ENCODE assay signal across 8 cellular contexts in genomic region chr19:32404939-32405430, GRCh38. TPM values are rescaled to one million over a fixed set of nuclear protein-coding genes. Genes with fewer than 3 reads are reported as not detected.
DNase-seq lines count a peak whose midpoint lies in the region; ATAC-seq and TF ChIP-seq lines count a peak whose summit lies in the region.

No MANE protein-coding gene starts in this region.

- H3K27me3 ChIP-seq in MM.1S (replicated peaks; ENCODE audit: insufficient read depth, low read length) = no peaks in the 10 kb centered on the region

- H3K36me3 Mint-ChIP-seq in activated naive CD8-positive, alpha-beta T cell treated with anti-CD3 and anti-CD28 coated beads, Interleukin-2, amount 50 U/mL, for 24 hours (ENCODE audit: low read depth) = peaks cover 13% of the 10 kb centered on the region
- peaks cover 15% of the 10 kb centered on the region for H3K36me3 Mint-ChIP-seq in osteocyte (ENCODE audit: unreplicated experiment)

- peak overlapping the region; percentile 84 for H3K4me3 Mint-ChIP-seq in activated naive CD8-positive, alpha-beta T cell treated with anti-CD3 and anti-CD28 coated beads, Interleukin-2, amount 50 U/mL, for 24 hours
- peak overlapping the region; percentile 83 for H3K4me3 Mint-ChIP-seq in osteocyte (ENCODE audit: unreplicated experiment)

- no peaks in the 10 kb centered on the region; the same call in 1 of the 2 replicates for H3K36me3 ChIP-seq in MM.1S (replicated peaks; ENCODE audit: insufficient read depth, low read length)

- intact Hi-C loops in cardiac septum (cut with DNase I) = loop anchor here (5.0 kb wide), 1 partner anchor 58 kb away; the partner anchor contains the start of gene ZNF507

- no peaks in the 10 kb centered on the region for H3K27me3 Mint-ChIP-seq in activated naive CD8-positive, alpha-beta T cell treated with anti-CD3 and anti-CD28 coated beads, Interleukin-2, amount 50 U/mL, for 24 hours
- H3K27me3 Mint-ChIP-seq in osteocyte (ENCODE audit: unreplicated experiment) = no peaks in the 10 kb centered on the region

- peak overlapping the region; percentile 78 for H3K4me3 ChIP-seq in MM.1S (ENCODE audit: low read length)

- H3K79me2 ChIP-seq in MM.1S (ENCODE audit: low read length) = peaks cover 16% of the 10 kb centered on the region

- H3K9me2 ChIP-seq in MM.1S (replicated peaks; ENCODE audit: insufficient read depth, low read length) = no peaks in the 10 kb centered on the region

- peaks cover 4% of the 10 kb centered on the region; the same call in 1 of the 2 replicates for H3K4me1 ChIP-seq in MM.1S (ENCODE audit: low read length)

- no peaks in the 10 kb centered on the region for H3K9me3 Mint-ChIP-seq in activated naive CD8-positive, alpha-beta T cell treated with anti-CD3 and anti-CD28 coated beads, Interleukin-2, amount 50 U/mL, for 24 hours
- no peaks in the 10 kb centered on the region for H3K9me3 Mint-ChIP-seq in osteocyte (ENCODE audit: unreplicated experiment)

- peak overlapping the region; percentile 87 for H3K27ac Mint-ChIP-seq in activated naive CD8-positive, alpha-beta T cell treated with anti-CD3 and anti-CD28 coated beads, Interleukin-2, amount 50 U/mL, for 24 hours
- H3K27ac Mint-ChIP-seq in osteocyte (ENCODE audit: unreplicated experiment) = peak overlapping the region; percentile 95

- peak overlapping the region; percentile 91 for H3K9ac ChIP-seq in MM.1S (ENCODE audit: low read length)

- ATAC-seq in GM21423 (IDR thresholded peaks at IDR 0.05; ENCODE audit: unreplicated experiment) = peak; percentile 6
- ATAC-seq in activated naive CD8-positive, alpha-beta T cell treated with anti-CD3 and anti-CD28 coated beads, Interleukin-2, amount 50 U/mL, for 24 hours = no peak

- H3K9me3 ChIP-seq in MM.1S (replicated peaks; ENCODE audit: insufficient read depth, low read length) = no peaks in the 10 kb centered on the region

- H3F3A ChIP-seq in MM.1S (ENCODE audit: insufficient read depth, low read length) = no peaks in the 10 kb centered on the region

- H3K27ac ChIP-seq in MM.1S (ENCODE audit: low read length) = peak overlapping the region; percentile 83

- in situ Hi-C loops in GM13977 (cut with MboI; ENCODE audit: low pct_unique_long_range_greater_than_20kb, low sequenced_read_pairs, unreplicated experiment) = no loop called here
- in situ Hi-C loops in GM13976 (cut with MboI; ENCODE audit: low sequenced_read_pairs, unreplicated experiment) = no loop called here

- no peak for TF ChIP-seq CTCF in MM.1S (IDR thresholded peaks at IDR 0.05; ENCODE audit: low read length)
- TF ChIP-seq CTCF in osteocyte (IDR thresholded peaks at IDR 0.05) = no peak
- no peak for TF ChIP-seq CTCF in GM13977 (IDR thresholded peaks at IDR 0.05; ENCODE audit: extremely low read depth, insufficient read depth, missing control alignments)
- TF ChIP-seq CTCF in GM13976 (IDR thresholded peaks at IDR 0.05; ENCODE audit: borderline replicate concordance, control extremely low read depth, extremely low read depth, insufficient read depth, missing control alignments) = no peak

- H4K20me1 ChIP-seq in MM.1S (ENCODE audit: insufficient read depth, low read length) = no peaks in the 10 kb centered on the region

- peaks cover 23% of the 10 kb centered on the region for H3K4me1 Mint-ChIP-seq in activated naive CD8-positive, alpha-beta T cell treated with anti-CD3 and anti-CD28 coated beads, Interleukin-2, amount 50 U/mL, for 24 hours
- H3K4me1 Mint-ChIP-seq in osteocyte (ENCODE audit: unreplicated experiment) = peaks cover 30% of the 10 kb centered on the region

- H2AFZ ChIP-seq in MM.1S (ENCODE audit: low read length) = peak overlapping the region; percentile 80

- DNase-seq in DMS79 treated with DMSO at 0.1 percent for 48 hours (lab: John Stamatoyannopoulos, UW) (peak; percentile 40), MM.1S (peak; percentile 8), cardiac septum (ENCODE audit: low spot score) (peak; percentile 79), osteocyte (ENCODE audit: extremely low spot score, unreplicated experiment) (peak; percentile 90), GM13977 (ENCODE audit: low spot score) (no peak), GM13976 (ENCODE audit: low spot score) (no peak)
- peak; percentile 22 for DNase-seq in activated naive CD8-positive, alpha-beta T cell treated with anti-CD3 and anti-CD28 coated beads, Interleukin-2, amount 50 U/mL, for 24 hours

- peak overlapping the region; percentile 64 for H3K4me2 ChIP-seq in MM.1S (ENCODE audit: low read depth, low read length)

RNA-seq across cellular contexts. Expression of gene DPY19L3, which starts 0.6 kb away (rescaled TPM):
- 8.6 TPM for total RNA-seq in cardiac septum
- 75.4 and 77.9 TPM in 2 replicates for total RNA-seq in osteocyte

RNA-seq across cellular contexts. Expression of gene ZNF507, which starts 59.6 kb away (rescaled TPM):
- total RNA-seq in cardiac septum (21.5 TPM), osteocyte (22.4 and 23.8 TPM in 2 replicates)

Comparison
In these comparisons a context has a peak if more than half of its experiments do, and no peak if none do; other contexts are left out.
1. DNase-seq: peak in DMS79 treated with DMSO at 0.1 percent for 48 hours (single experiment), MM.1S (single experiment), activated naive CD8-positive, alpha-beta T cell treated with anti-CD3 and anti-CD28 coated beads, Interleukin-2, amount 50 U/mL, for 24 hours (single experiment), cardiac septum (single experiment) and osteocyte (single experiment); none in GM13977 (single experiment) and GM13976 (single experiment).